11 cellular contexts compared by ENCODE assay signal in the genomic region with DNA sequence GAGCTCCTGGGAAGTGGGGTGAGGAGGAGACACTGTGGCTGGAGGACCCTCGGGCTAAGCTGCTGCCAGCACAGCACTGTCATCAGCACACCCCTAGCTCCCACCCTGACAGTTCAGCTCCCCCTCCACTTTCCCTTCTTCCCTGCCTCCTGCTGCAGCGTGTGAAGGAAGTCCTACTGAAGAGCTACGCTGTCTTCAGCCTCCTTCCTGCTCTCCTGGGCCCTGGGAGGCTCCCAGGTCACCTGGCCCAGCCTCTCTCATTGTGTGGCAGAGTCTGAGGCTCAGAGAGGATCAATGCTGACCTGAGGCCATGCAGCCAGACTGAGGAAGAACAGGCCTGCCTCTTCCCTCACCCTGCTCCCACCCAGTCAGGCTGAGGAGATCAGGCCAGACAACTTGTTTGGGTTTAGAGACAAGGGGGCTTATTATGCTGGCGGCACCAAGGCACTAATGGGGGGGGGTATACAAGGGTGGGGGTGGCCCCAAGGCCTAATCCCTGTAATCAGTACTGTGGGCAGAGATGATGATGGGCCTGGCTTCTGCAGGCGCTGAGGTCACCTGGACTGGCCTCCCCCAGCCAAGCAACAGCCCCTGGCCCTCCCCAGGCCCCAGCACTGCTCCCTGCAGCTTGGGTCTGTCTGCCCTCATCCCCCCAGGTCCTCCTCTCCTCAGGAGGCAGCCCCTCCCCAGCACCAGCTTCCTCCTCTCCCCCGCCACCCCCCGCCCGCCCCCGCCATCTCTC. TPM values are rescaled to one million over a fixed set of nuclear protein-coding genes. Genes with fewer than 3 reads are reported as not detected.
DNase-seq lines count a peak whose midpoint lies in the region; ATAC-seq, FAIRE-seq and TF ChIP-seq lines count a peak whose summit lies in the region.
"Had no signal": no experiment of that assay in that cellular context is flagged by ENCODE, and none has a peak within 500 bp of the region (broad histone marks: within the 10 kb centered on the region; RNA-seq: fewer than 3 reads in every experiment).

No MANE protein-coding gene starts in this region.

- H3K4me1 ChIP-seq in A549 (peaks cover 31% of the 10 kb centered on the region), right cardiac atrium (ENCODE audit: control insufficient read depth, insufficient read depth, low read length) (peaks cover 53% of the 10 kb centered on the region), rectal smooth muscle tissue (ENCODE audit: control insufficient read depth, insufficient read depth, low read length) (peaks cover 40% of the 10 kb centered on the region), adrenal gland (replicated peaks in 1 of 2) (peaks cover 7 to 36% of the 10 kb centered on the region in 2 donors)

- CTCF ChIA-PET in A549 (lab: Yijun Ruan, JAX), result interaction anchor here (0.6 to 52.1 kb wide), 8 partner anchors 8 to 48 kb away, joined by 3 to 2258 read pairs (median 8); partner anchors contain the start of genes CRABP2, HAPLN2, ISG20L2 and METTL25B

- no peak for TF ChIP-seq EP300 in A549 (IDR thresholded peaks at IDR 0.05)

- peak; percentile 13 to 20; a peak in 4 of 6 replicates for ATAC-seq in A549
- ATAC-seq in right cardiac atrium, result peak in 1 of 2 donors; percentile 3
- no peak for ATAC-seq in HG02623 (IDR thresholded peaks at IDR 0.05; ENCODE audit: unreplicated experiment)
- ATAC-seq: natural killer cell treated with Interleukin-12 subunit alpha and Interleukin-12 subunit beta and Interleukin-15 and Interleukin-18, amount 100 ng/mL, for 72 hours had no signal

- no peak overlapping the region for H3K4me2 ChIP-seq in A549

- H3K27me3 ChIP-seq in WERI-Rb-1 (ENCODE audit: insufficient read depth, low read depth, severe bottlenecking), result no peaks in the 10 kb centered on the region
- H3K27me3 ChIP-seq in right cardiac atrium (ENCODE audit: control insufficient read depth, insufficient read depth), result no peaks in the 10 kb centered on the region
- no peaks in the 10 kb centered on the region for H3K27me3 ChIP-seq in rectal smooth muscle tissue (ENCODE audit: control insufficient read depth, insufficient read depth, low read length)
- H3K27me3 ChIP-seq in adrenal gland, result no peaks in the 10 kb centered on the region

- H3K4me3 ChIP-seq in A549, result no peak overlapping the region
- H3K4me3 ChIP-seq in WERI-Rb-1 (ENCODE audit: low read depth, low read length), result peak overlapping the region; percentile 28
- H3K4me3 ChIP-seq in right cardiac atrium (ENCODE audit: low read length), result no peak overlapping the region
- H3K4me3 ChIP-seq in rectal smooth muscle tissue (ENCODE audit: low read length), result no peak overlapping the region
- no peak overlapping the region for H3K4me3 ChIP-seq in adrenal gland

- no peak for TF ChIP-seq RAD21 in A549 (conservative IDR thresholded peaks at IDR 0.05 in 1 of 2, IDR thresholded peaks at IDR 0.05 in 1 of 2)

- 87% methylated on average over 4 of the region's 9 CpGs for WGBS in A549 (ENCODE audit: missing lambda C conversion rate)
- 56% methylated on average over 9 of the region's 9 CpGs for WGBS in right cardiac atrium
- 65 to 91% (median 87%) methylated on average over 5 to 9 of the region's 9 CpGs for WGBS in adrenal gland, 4 donors

- intact Hi-C loops in right cardiac atrium (cut with DNase I) (no loop called here), adrenal gland (cut with DNase I) (no loop called here)

- no peak for TF ChIP-seq POLR2A in A549 (IDR thresholded peaks at IDR 0.05; ENCODE audit: low read length)
- TF ChIP-seq POLR2A in adrenal gland (IDR thresholded peaks at IDR 0.05), result no peak

- TF ChIP-seq CTCF in A549 (IDR thresholded peaks at IDR 0.05), result no peak
- no peak for TF ChIP-seq CTCF in WERI-Rb-1 (IDR thresholded peaks at IDR 0.05; ENCODE audit: low read depth, low read length)
- TF ChIP-seq CTCF in adrenal gland (IDR thresholded peaks at IDR 0.05), result no peak

- H3K36me3 ChIP-seq in WERI-Rb-1, result peaks cover 16% of the 10 kb centered on the region
- no peaks in the 10 kb centered on the region for H3K36me3 ChIP-seq in rectal smooth muscle tissue (ENCODE audit: control insufficient read depth, insufficient read depth, low read length)
- H3K36me3 ChIP-seq in adrenal gland (replicated peaks in 1 of 2), result no peaks in the 10 kb centered on the region

- POLR2A ChIA-PET in A549 (lab: Yijun Ruan, JAX), result no interaction called here

- no peak overlapping the region for H3K9ac ChIP-seq in rectal smooth muscle tissue (ENCODE audit: low read length)

- FAIRE-seq in A549 (lab: Jason Lieb, UNC), result no peak

- no peaks in the 10 kb centered on the region for H3K9me3 ChIP-seq in A549
- no peaks in the 10 kb centered on the region for H3K9me3 ChIP-seq in WERI-Rb-1 (ENCODE audit: severe bottlenecking)
- H3K9me3 ChIP-seq in right cardiac atrium (ENCODE audit: control insufficient read depth, low read length), result no peaks in the 10 kb centered on the region
- H3K9me3 ChIP-seq in adrenal gland (replicated peaks in 1 of 3), result no peaks in the 10 kb centered on the region

- no peak for DNase-seq in A549 (ENCODE audit: low read depth in 1 of 2, low spot score in 1 of 2)
- peak; percentile 97 for DNase-seq in WERI-Rb-1
- peak in 1 of 3 donors; percentile 31 for DNase-seq in right cardiac atrium
- no peak for DNase-seq in activated CD8-positive, alpha-beta memory T cell treated with anti-CD3 and anti-CD28 coated beads, Interleukin-2, amount 50 U/mL, for 48 hours
- DNase-seq in adrenal gland, result no peak
- no peak for DNase-seq in activated T-cell treated with anti-CD3 and anti-CD28 coated beads, Interleukin-2, amount 50 U/mL, for 1 hour
- DNase-seq: foreskin melanocyte had no signal

- no peak overlapping the region for H3K27ac ChIP-seq in A549
- H3K27ac ChIP-seq in WERI-Rb-1, result peak overlapping the region; percentile 97
- H3K27ac ChIP-seq in right cardiac atrium (ENCODE audit: low read length), result peak overlapping the region; percentile 99
- peak overlapping the region; percentile 88 for H3K27ac ChIP-seq in rectal smooth muscle tissue (ENCODE audit: low read depth, low read length)
- H3K27ac ChIP-seq in adrenal gland, result peak overlapping the region in 2 of 5 donors; percentile 63 to 69

TF ChIP-seq in A549, 52 proteins besides CTCF, POLR2A, EP300 and RAD21 (continues in another document):
- TF ChIP-seq CHD4 (IDR thresholded peaks at IDR 0.05; ENCODE audit: borderline replicate concordance) (no peak), HOXB13 (CRISPR knock-in tag; IDR thresholded peaks at IDR 0.05; ENCODE audit: low read depth) (no peak), FOSL2 (IDR thresholded peaks at IDR 0.05) (no peak), FOSL2 (CRISPR knock-in tag; IDR thresholded peaks at IDR 0.05) (no peak), BCL3 (IDR thresholded peaks at IDR 0.05) (no peak)

RNA-seq across cellular contexts. Expression of gene NES, which starts 9.1 kb away (rescaled TPM):
- polyA plus RNA-seq in A549 (2011; rRNA removed), result 0.57 and 0.65 TPM in 2 replicates
- polyA plus RNA-seq in A549 (2012; cell fraction: cytosol; rRNA removed), result 0.34 and 0.39 TPM in 2 replicates
- polyA plus RNA-seq in A549 (2012; cell fraction: nucleus; rRNA removed), result 2.5 and 2.7 TPM in 2 replicates
- 2.1 to 2.8 TPM (median 2.1 TPM) in 3 replicates for polyA plus RNA-seq in A549 (2017; fragmentation: RNase III; extraction: RNeasy Plus Mini Kit Qiagen cat#74134 plus additional on column Dnase treatment)
- 0.45 and 0.54 TPM in 2 replicates for polyA minus RNA-seq in A549 (2011; rRNA and poly(A)+ RNA removed)
- total RNA-seq in right cardiac atrium, result 100 to 1,000 TPM; 146 to 282 (median 170) TPM
- 257 TPM for polyA plus RNA-seq in right cardiac atrium
- total RNA-seq in adrenal gland, result 10 to 100 TPM in 6 of 8 donors, 1 to 10 TPM in 2; 7.7 to 22.9 (median 14.0) TPM
- 10 to 100 TPM; 13.2 to 26.9 (median 18.0) TPM for polyA plus RNA-seq in adrenal gland
- total RNA-seq: natural killer cell treated with Interleukin-12 subunit alpha and Interleukin-12 subunit beta and Interleukin-15 and Interleukin-18, amount 100 ng/mL, for 72 hours had no signal

RNA-seq across cellular contexts. Expression of gene BCAN, which starts 26.2 kb away (rescaled TPM):
- polyA plus RNA-seq in A549 (2011; rRNA removed), result 0.12 TPM in 1 of 2 replicates, not detected in the other
- polyA plus RNA-seq in A549 (2012; cell fraction: cytosol; rRNA removed), result 0.03 TPM in 1 of 2 replicates, not detected in the other
- polyA plus RNA-seq in A549 (2012; cell fraction: nucleus; rRNA removed), result 0.07 and 0.18 TPM in 2 replicates
- polyA plus RNA-seq in A549 (2017; fragmentation: RNase III; extraction: RNeasy Plus Mini Kit Qiagen cat#74134 plus additional on column Dnase treatment), result not detected in 3 replicates
- polyA minus RNA-seq in A549 (2011; rRNA and poly(A)+ RNA removed), result not detected in 2 replicates
- under 1 TPM in 2 of 4 donors, not detected in 2; 0.23 to 0.29 TPM for total RNA-seq in right cardiac atrium
- polyA plus RNA-seq in right cardiac atrium, result 0.20 TPM
- total RNA-seq in adrenal gland, result 10 to 100 TPM in 3 of 8 donors, under 1 TPM in 3, not detected in 2; 0.11 to 36.3 (median 8.2) TPM
- polyA plus RNA-seq in adrenal gland, result 10 to 100 TPM in 1 of 3 donors, 1 to 10 TPM in 2; 2.4 to 24.9 (median 8.9) TPM
- total RNA-seq: T-helper 1 cell treated with Interleukin-12 subunit alpha and Interleukin-12 subunit beta and Interleukin-4 antibody, amounts not matched to agents 30 ng/mL and 1 ng/mL, for 36 hours had no signal

RNA-seq across cellular contexts. Expression of gene CRABP2, which starts 37.2 kb away (rescaled TPM):
- polyA plus RNA-seq in A549 (2011; rRNA removed) (1.4 and 1.7 TPM in 2 replicates), A549 (2017; fragmentation: RNase III; extraction: RNeasy Plus Mini Kit Qiagen cat#74134 plus additional on column Dnase treatment) (15.6 to 19.1 TPM (median 17.9 TPM) in 3 replicates), right cardiac atrium (1.3 TPM), adrenal gland (10 to 100 TPM in 2 of 3 donors, 1 to 10 TPM in 1; 5.0 to 17.8 (median 11.2) TPM)
- 2.9 and 3.8 TPM in 2 replicates for polyA plus RNA-seq in A549 (2012; cell fraction: cytosol; rRNA removed)
- 6.1 and 8.7 TPM in 2 replicates for polyA plus RNA-seq in A549 (2012; cell fraction: nucleus; rRNA removed)
- polyA minus RNA-seq in A549 (2011; rRNA and poly(A)+ RNA removed), result 1.0 TPM in 1 of 2 replicates, not detected in the other
- total RNA-seq in right cardiac atrium (1 to 10 TPM in 1 of 4 donors, under 1 TPM in 3; 0.71 to 1.6 (median 0.75) TPM), adrenal gland (10 to 100 TPM in 1 of 8 donors, 1 to 10 TPM in 7; 3.1 to 11.6 (median 6.8) TPM)

RNA-seq across cellular contexts. Expression of gene HAPLN2, which starts 48.9 kb away (rescaled TPM):
- polyA plus RNA-seq in A549 (2011; rRNA removed) (0.11 and 0.23 TPM in 2 replicates), A549 (2017; fragmentation: RNase III; extraction: RNeasy Plus Mini Kit Qiagen cat#74134 plus additional on column Dnase treatment) (0.10 to 0.16 TPM (median 0.13 TPM) in 3 replicates), right cardiac atrium (2.0 TPM), adrenal gland (1 to 10 TPM in 2 of 3 donors, not detected in 1; 2.2 to 3.1 TPM)
- polyA plus RNA-seq in A549 (2012; cell fraction: cytosol; rRNA removed), result 0.08 and 0.09 TPM in 2 replicates
- polyA plus RNA-seq in A549 (2012; cell fraction: nucleus; rRNA removed), result 1.4 and 1.8 TPM in 2 replicates
- not detected in 2 replicates for polyA minus RNA-seq in A549 (2011; rRNA and poly(A)+ RNA removed)
- total RNA-seq in right cardiac atrium (1 to 10 TPM in 2 of 4 donors, under 1 TPM in 2; 0.53 to 1.2 (median 1.1) TPM), adrenal gland (1 to 10 TPM in 2 of 8 donors, under 1 TPM in 3, not detected in 3; 0.27 to 1.5 (median 0.74) TPM)
- total RNA-seq: natural killer cell treated with Interleukin-12 subunit alpha and Interleukin-12 subunit beta and Interleukin-15 and Interleukin-18, amount 100 ng/mL, for 72 hours; T-helper 1 cell treated with Interleukin-12 subunit alpha and Interleukin-12 subunit beta and Interleukin-4 antibody, amounts not matched to agents 30 ng/mL and 1 ng/mL, for 36 hours had no signal

Comparison
In these comparisons a context has a peak if more than half of its experiments do, and no peak if none do; other contexts are left out.
1. H3K27ac ChIP-seq: peak in WERI-Rb-1 (single experiment), right cardiac atrium (single experiment) and rectal smooth muscle tissue (single experiment); none in A549 (0 of 2).